ENCODE assay signal across 28 cellular contexts in the genomic region with DNA sequence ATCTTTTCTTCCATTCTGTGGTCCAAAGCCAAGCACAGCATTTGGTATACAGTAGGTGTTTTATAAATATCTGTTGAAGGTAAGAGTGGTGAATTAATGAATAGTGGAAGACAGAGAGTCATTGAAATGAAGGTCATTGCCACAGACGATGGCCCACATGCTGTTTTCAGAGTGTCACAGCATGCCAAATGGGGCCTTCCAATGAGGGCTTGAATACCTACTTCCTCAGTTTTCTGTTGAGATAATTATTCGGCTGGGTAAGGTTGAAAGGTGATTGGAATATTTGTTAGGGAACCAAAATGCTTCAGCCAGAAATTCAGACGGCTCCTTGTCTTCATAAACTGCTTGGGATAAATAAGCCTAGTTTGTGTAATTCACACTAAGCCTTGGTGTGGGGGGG.
"Had no signal": no experiment of that assay in that cellular context is flagged by ENCODE, and none has a peak within 500 bp of the region (broad histone marks: within the 10 kb centered on the region; RNA-seq: fewer than 3 reads in every experiment).

No MANE protein-coding gene starts in this region.

- H3K4me3 Mint-ChIP-seq: natural killer cell treated with Interleukin-12 subunit alpha and Interleukin-12 subunit beta and Interleukin-15 and Interleukin-18, amount 100 ng/mL, for 72 hours; nephron progenitor cell; neural progenitor cell; stimulated activated effector memory CD8-positive, alpha-beta T cell treated with anti-CD3 and anti-CD28 coated beads, Interleukin-12 subunit alpha, Interleukin-12 subunit beta, amount 100 ng/mL, for 72 hours; stimulated activated naive B cell treated with anti-CD40 and anti-IgM and Interleukin-4, amounts not matched to agents 10 μg/mL and 1 μg/mL and 100 μg/mL, for 72 hours; stimulated activated naive CD8-positive, alpha-beta T cell treated with anti-CD3 and anti-CD28 coated beads, Interleukin-15, Interleukin-2, amounts not matched to agents 100 ng/mL and 50 ng/mL, for 24 hours had no signal

- H3K27ac ChIP-seq: neural progenitor cell, ovary, parathyroid adenoma, psoas muscle, right lobe of liver, sigmoid colon, stomach, thoracic aorta, thyroid gland, tibial nerve, upper lobe of left lung, vagina had no signal

- H3K9ac ChIP-seq: neural progenitor cell, parathyroid adenoma had no signal

- H3K79me2 ChIP-seq: parathyroid adenoma had no signal

- H3K9me3 Mint-ChIP-seq: natural killer cell treated with Interleukin-12 subunit alpha and Interleukin-12 subunit beta and Interleukin-15 and Interleukin-18, amount 100 ng/mL, for 72 hours; stimulated activated effector memory CD8-positive, alpha-beta T cell treated with anti-CD3 and anti-CD28 coated beads, Interleukin-12 subunit alpha, Interleukin-12 subunit beta, amount 100 ng/mL, for 72 hours; stimulated activated naive CD8-positive, alpha-beta T cell treated with anti-CD3 and anti-CD28 coated beads, Interleukin-15, Interleukin-2, amounts not matched to agents 100 ng/mL and 50 ng/mL, for 24 hours had no signal

- H3K9me3 ChIP-seq: ovary, psoas muscle, right lobe of liver, sigmoid colon, stomach, thoracic aorta, thyroid gland, tibial nerve, upper lobe of left lung, vagina had no signal

- H3K4me3 ChIP-seq: neural progenitor cell, ovary, psoas muscle, right lobe of liver, sigmoid colon, stomach, thoracic aorta, thyroid gland, tibial nerve, upper lobe of left lung, vagina had no signal

- H3K4me1 Mint-ChIP-seq: neural progenitor cell; stimulated activated naive B cell treated with anti-CD40 and anti-IgM and Interleukin-4, amounts not matched to agents 10 μg/mL and 1 μg/mL and 100 μg/mL, for 72 hours had no signal

- H2AFZ ChIP-seq: neural progenitor cell, parathyroid adenoma had no signal

- H3K27ac Mint-ChIP-seq: nephron progenitor cell; neural progenitor cell; progenitor cell of endocrine pancreas; stimulated activated effector memory CD8-positive, alpha-beta T cell treated with anti-CD3 and anti-CD28 coated beads, Interleukin-12 subunit alpha, Interleukin-12 subunit beta, amount 100 ng/mL, for 72 hours; stimulated activated naive B cell treated with anti-CD40 and anti-IgM and Interleukin-4, amounts not matched to agents 10 μg/mL and 1 μg/mL and 100 μg/mL, for 72 hours; stimulated activated naive CD8-positive, alpha-beta T cell treated with anti-CD3 and anti-CD28 coated beads, Interleukin-15, Interleukin-2, amounts not matched to agents 100 ng/mL and 50 ng/mL, for 24 hours had no signal

- H3K36me3 ChIP-seq: neural progenitor cell, ovary, right lobe of liver, sigmoid colon, stomach, thoracic aorta, thyroid gland, tibial nerve, upper lobe of left lung, vagina had no signal

- H3K4me2 ChIP-seq: neural progenitor cell had no signal

- H3K27me3 ChIP-seq: neural progenitor cell, ovary, right lobe of liver, sigmoid colon, stomach, thyroid gland, tibial nerve, upper lobe of left lung, vagina had no signal

- FAIRE-seq: small intestine, urothelium cell line had no signal

- ATAC-seq: natural killer cell treated with Interleukin-12 subunit alpha and Interleukin-12 subunit beta and Interleukin-15 and Interleukin-18, amount 100 ng/mL, for 72 hours; psoas muscle; right cardiac atrium; right lobe of liver; stimulated activated effector memory CD8-positive, alpha-beta T cell treated with anti-CD3 and anti-CD28 coated beads, Interleukin-12 subunit alpha, Interleukin-12 subunit beta, amount 100 ng/mL, for 72 hours; stimulated activated naive B cell treated with anti-CD40 and anti-IgM and Interleukin-4, amounts not matched to agents 10 μg/mL and 1 μg/mL and 100 μg/mL, for 72 hours had no signal

- DNase-seq: nephron progenitor cell; occipital lobe; ovary; posterior cingulate gyrus; psoas muscle; right cardiac atrium; right lobe of liver; sigmoid colon; small intestine; stimulated activated CD4-positive, alpha-beta T cell treated with anti-CD3 and anti-CD28 coated beads, Interleukin-15, amount 100 ng/mL, for 24 hours; stimulated activated CD4-positive, alpha-beta T cell treated with anti-CD3 and anti-CD28 coated beads, Interleukin-2, amount 100 ng/mL, for 24 hours; stimulated activated CD4-positive, alpha-beta T cell treated with anti-CD3 and anti-CD28 coated beads, Interleukin-2, amount 100 ng/mL, for 48 hours; stimulated activated CD4-positive, alpha-beta T cell treated with anti-CD3 and anti-CD28 coated beads, Interleukin-4, amount 100 ng/mL, for 24 hours; stimulated activated naive B cell treated with anti-CD40 and anti-IgM and Interleukin-4, amounts not matched to agents 10 μg/mL and 1 μg/mL and 100 μg/mL, for 72 hours; stimulated activated naive CD4-positive, alpha-beta T cell treated with Interleukin-2 at 50 U/mL for 16 hours; stomach; thyroid gland; upper lobe of left lung had no signal

- H3K27me3 Mint-ChIP-seq: progenitor cell of endocrine pancreas; stimulated activated naive B cell treated with anti-CD40 and anti-IgM and Interleukin-4, amounts not matched to agents 10 μg/mL and 1 μg/mL and 100 μg/mL, for 72 hours; stimulated activated naive CD8-positive, alpha-beta T cell treated with anti-CD3 and anti-CD28 coated beads, Interleukin-15, Interleukin-2, amounts not matched to agents 100 ng/mL and 50 ng/mL, for 24 hours had no signal

- H3K4me1 ChIP-seq: neural progenitor cell, parathyroid adenoma, psoas muscle, right lobe of liver, sigmoid colon, stomach, thyroid gland, tibial nerve, upper lobe of left lung, vagina had no signal

- H3K36me3 Mint-ChIP-seq: natural killer cell treated with Interleukin-12 subunit alpha and Interleukin-12 subunit beta and Interleukin-15 and Interleukin-18, amount 100 ng/mL, for 72 hours; neural progenitor cell; stimulated activated effector memory CD8-positive, alpha-beta T cell treated with anti-CD3 and anti-CD28 coated beads, Interleukin-12 subunit alpha, Interleukin-12 subunit beta, amount 100 ng/mL, for 72 hours; stimulated activated naive B cell treated with anti-CD40 and anti-IgM and Interleukin-4, amounts not matched to agents 10 μg/mL and 1 μg/mL and 100 μg/mL, for 72 hours had no signal
